1 cellular context compared by ENCODE assay signal in genomic region chr1:27349784-27350672, GRCh38.
TF ChIP-seq lines count a peak whose summit lies in the region.

No MANE protein-coding gene starts in this region.

TF ChIP-seq in WTC11, 78 proteins besides CTCF, POLR2A, EP300 and RAD21 (continued from another document and continues in another):
- TF ChIP-seq EMX1 (CRISPR knock-in tag; IDR thresholded peaks at IDR 0.05), result no peak; the same call in none of the 2 replicates
- no peak for TF ChIP-seq GRHL2 (CRISPR knock-in tag; IDR thresholded peaks at IDR 0.05; ENCODE audit: insufficient replicate concordance, severe bottlenecking)
- TF ChIP-seq ZNF416 (CRISPR knock-in tag; IDR thresholded peaks at IDR 0.05), result no peak
- no peak for TF ChIP-seq ZNF396 (CRISPR knock-in tag; IDR thresholded peaks at IDR 0.05; ENCODE audit: borderline replicate concordance)
- peak; percentile 96 for TF ChIP-seq FOXP1 (CRISPR knock-in tag; IDR thresholded peaks at IDR 0.05; ENCODE audit: borderline replicate concordance)
- 0 out of 2 replicates have a peak, but pooled peaks have one; percentile 41 for TF ChIP-seq ZBTB21 (CRISPR knock-in tag; IDR thresholded peaks at IDR 0.05; ENCODE audit: borderline replicate concordance)
- peak; percentile 91; the same call in 1 of the 2 replicates for TF ChIP-seq MYBL2 (CRISPR knock-in tag; IDR thresholded peaks at IDR 0.05)
- peak; percentile 83; the same call in 1 of the 2 replicates for TF ChIP-seq JUN (CRISPR knock-in tag; IDR thresholded peaks at IDR 0.05)
- no peak for TF ChIP-seq ATF3 (CRISPR knock-in tag; conservative IDR thresholded peaks at IDR 0.05)
- TF ChIP-seq ZNF281 (CRISPR knock-in tag; IDR thresholded peaks at IDR 0.05), result peak; percentile 39
- TF ChIP-seq USF2 (CRISPR knock-in tag; IDR thresholded peaks at IDR 0.05), result peak; percentile 88
- peak; percentile 17; the same call in 1 of the 2 replicates for TF ChIP-seq NR1H2 (CRISPR knock-in tag; IDR thresholded peaks at IDR 0.05)
- TF ChIP-seq USF1 (CRISPR knock-in tag; IDR thresholded peaks at IDR 0.05), result peak; percentile 75
- TF ChIP-seq ZNF121 (CRISPR knock-in tag; IDR thresholded peaks at IDR 0.05), result peak; percentile 34; the same call in 1 of the 2 replicates
- peak; percentile 62; the same call in 1 of the 2 replicates for TF ChIP-seq CREM (CRISPR knock-in tag; IDR thresholded peaks at IDR 0.05)
- peak; percentile 84; the same call in 1 of the 2 replicates for TF ChIP-seq E2F4 (CRISPR knock-in tag; IDR thresholded peaks at IDR 0.05; ENCODE audit: borderline replicate concordance, low read depth)
- TF ChIP-seq ZNF219 (CRISPR knock-in tag; IDR thresholded peaks at IDR 0.05; ENCODE audit: borderline replicate concordance), result peak; percentile 76; the same call in 1 of the 2 replicates
- TF ChIP-seq ZNF263 (CRISPR knock-in tag; IDR thresholded peaks at IDR 0.05; ENCODE audit: low read depth), result peak; percentile 75
- no peak for TF ChIP-seq GABPB1 (CRISPR knock-in tag; IDR thresholded peaks at IDR 0.05)
- TF ChIP-seq ATF2 (CRISPR knock-in tag; IDR thresholded peaks at IDR 0.05; ENCODE audit: borderline replicate concordance, low read depth), result peak; percentile 56; the same call in 1 of the 2 replicates
- TF ChIP-seq NFE2L1 (CRISPR knock-in tag; IDR thresholded peaks at IDR 0.05), result peak; percentile 93
- TF ChIP-seq NFYB (CRISPR knock-in tag; conservative IDR thresholded peaks at IDR 0.05; ENCODE audit: low read depth), result peak; percentile 82
- peak; percentile 57; the same call in 1 of the 2 replicates for TF ChIP-seq ZNF317 (CRISPR knock-in tag; IDR thresholded peaks at IDR 0.05; ENCODE audit: borderline replicate concordance, low read depth)
- TF ChIP-seq PRDM15 (CRISPR knock-in tag; IDR thresholded peaks at IDR 0.05), result peak; percentile 79
- TF ChIP-seq ZNF532 (CRISPR knock-in tag; IDR thresholded peaks at IDR 0.05; ENCODE audit: borderline replicate concordance), result no peak; the same call in 1 of the 2 replicates
- no peak for TF ChIP-seq HMGA2 (CRISPR knock-in tag; IDR thresholded peaks at IDR 0.05)
- peak; percentile 94 for TF ChIP-seq E2F5 (CRISPR knock-in tag; IDR thresholded peaks at IDR 0.05)
- TF ChIP-seq FOXP4 (CRISPR knock-in tag; IDR thresholded peaks at IDR 0.05), result peak; percentile 96
- TF ChIP-seq CDX4 (CRISPR knock-in tag; IDR thresholded peaks at IDR 0.05; ENCODE audit: borderline replicate concordance), result no peak
- TF ChIP-seq TCF7 (CRISPR knock-in tag; IDR thresholded peaks at IDR 0.05; ENCODE audit: low read depth), result peak; percentile 84
- no peak; the same call in 1 of the 2 replicates for TF ChIP-seq NR2C2 (CRISPR knock-in tag; IDR thresholded peaks at IDR 0.05)
- peak; percentile 88; the same call in 1 of the 2 replicates for TF ChIP-seq IRF2 (CRISPR knock-in tag; IDR thresholded peaks at IDR 0.05; ENCODE audit: borderline replicate concordance, low read depth)
- peak; percentile 82; the same call in 1 of the 2 replicates for TF ChIP-seq PRRX2 (CRISPR knock-in tag; IDR thresholded peaks at IDR 0.05)
- peak; percentile 77; the same call in 1 of the 2 replicates for TF ChIP-seq FOXK1 (CRISPR knock-in tag; IDR thresholded peaks at IDR 0.05)
- peak; percentile 84 for TF ChIP-seq ELF4 (CRISPR knock-in tag; IDR thresholded peaks at IDR 0.05; ENCODE audit: low read depth)
- TF ChIP-seq ZNF138 (CRISPR knock-in tag; conservative IDR thresholded peaks at IDR 0.05), result peak; percentile 25; the same call in 1 of the 2 replicates
